8 cellular contexts compared by ENCODE assay signal in the genomic region with DNA sequence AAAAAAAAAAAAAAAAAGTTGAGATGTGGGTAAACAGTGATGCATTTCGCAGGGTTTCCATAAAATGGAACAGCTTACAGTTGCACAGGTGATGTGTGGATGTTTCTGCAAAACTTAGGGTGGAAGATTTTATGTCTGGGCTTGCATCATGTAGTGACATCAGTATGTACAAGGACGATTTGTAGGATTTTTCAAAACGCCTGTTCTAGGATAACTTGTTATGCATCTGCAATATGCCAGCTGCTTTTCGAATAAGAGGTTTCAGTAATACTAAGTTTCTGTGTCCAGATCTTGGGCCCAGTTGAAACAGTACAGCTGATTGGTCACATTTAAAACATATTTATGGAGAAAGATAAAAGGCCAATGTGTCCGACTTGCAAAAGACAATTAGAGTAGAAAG. TPM values are rescaled to one million over a fixed set of nuclear protein-coding genes. Genes with fewer than 3 reads are reported as not detected.
A peak's percentile ranks its signal among the peaks of the same experiment; 100 is the strongest.
DNase-seq lines count a peak whose midpoint lies in the region; ATAC-seq and FAIRE-seq lines count a peak whose summit lies in the region.

No MANE protein-coding gene starts in this region.

- H3K4me1 Mint-ChIP-seq in naive thymus-derived CD8-positive, alpha-beta T cell = peaks cover 25 to 60% (median 53%) of the 10 kb centered on the region in 4 donors

- peak overlapping the region; percentile 35 to 95 (median 84) for H3K27ac Mint-ChIP-seq in naive thymus-derived CD8-positive, alpha-beta T cell

- H3K4me3 Mint-ChIP-seq in naive thymus-derived CD8-positive, alpha-beta T cell = peak overlapping the region; percentile 80 to 96 (median 88)

- no peaks in the 10 kb centered on the region for H3K27me3 Mint-ChIP-seq in naive thymus-derived CD8-positive, alpha-beta T cell

- FAIRE-seq in RCC 7860 (lab: Jason Lieb, UNC) = no peak

- peak; percentile 18 for DNase-seq in NCI-H1694 treated with DMSO at 0.1 percent for 48 hours (lab: John Stamatoyannopoulos, UW)
- DNase-seq in NCI-H1694 (lab: John Stamatoyannopoulos, UW) = no peak
- peak; percentile 14 to 17 for DNase-seq in NCI-H526 (lab: John Stamatoyannopoulos, UW)
- DNase-seq in dermis blood vessel endothelial cell = peak; percentile 35
- peak in 1 of 10 donors; percentile 18 for DNase-seq in naive thymus-derived CD8-positive, alpha-beta T cell
- DNase-seq in RCC 7860 (ENCODE audit: low spot score) = no peak
- DNase-seq in NCI-H446 (lab: John Stamatoyannopoulos, UW) = no peak

- ATAC-seq in naive thymus-derived CD8-positive, alpha-beta T cell = no peak
- ATAC-seq in HG03378 (IDR thresholded peaks at IDR 0.05; ENCODE audit: unreplicated experiment) = no peak

- no peaks in the 10 kb centered on the region for H3K9me3 Mint-ChIP-seq in naive thymus-derived CD8-positive, alpha-beta T cell

- H3K36me3 Mint-ChIP-seq in naive thymus-derived CD8-positive, alpha-beta T cell = peaks cover 0 to 4% (median 0%) of the 10 kb centered on the region in 3 donors

- POLR2A ChIA-PET in naive thymus-derived CD8-positive, alpha-beta T cell (lab: Charles Lee) = interaction anchor here (0.7 to 2.2 kb wide), 8 partner anchors 9 to 416 kb away, joined by 3 to 25 read pairs (median 3); a partner anchor contains a TSS

RNA-seq across cellular contexts. Expression of a gene that starts 1.2 kb away (rescaled TPM):
- total RNA-seq in dermis blood vessel endothelial cell = 27.9 and 31.4 TPM in 2 replicates
- 100 to 1,000 TPM; 120 to 124 TPM for total RNA-seq in naive thymus-derived CD8-positive, alpha-beta T cell
- polyA plus RNA-seq in naive thymus-derived CD8-positive, alpha-beta T cell = 100 to 1,000 TPM in 1 of 3 donors, 10 to 100 TPM in 2; 79.4 to 111 (median 93.0) TPM

Comparison
In these comparisons a context has a peak if more than half of its experiments do, and no peak if none do; other contexts are left out.
1. DNase-seq: peak in NCI-H1694 treated with DMSO at 0.1 percent for 48 hours (single experiment), NCI-H526 (2 of 2) and dermis blood vessel endothelial cell (single experiment); none in NCI-H1694 (single experiment), RCC 7860 (single experiment) and NCI-H446 (0 of 2).